In the genomic region with DNA sequence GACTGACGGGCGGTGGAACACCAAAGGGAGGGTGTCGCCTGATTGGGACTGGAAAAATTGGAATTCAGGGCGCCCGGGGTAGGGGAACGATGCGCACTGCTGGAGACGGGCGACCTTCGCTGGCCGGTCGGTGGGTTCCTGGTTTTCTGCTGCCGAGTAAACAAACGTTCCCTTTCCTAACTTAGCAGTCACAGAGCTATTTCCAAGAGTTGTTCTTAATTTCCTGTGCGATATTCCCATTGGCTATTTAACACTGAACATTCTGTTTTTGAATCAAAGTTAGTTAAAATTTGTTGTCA, we compare ENCODE assay signal across 8 cellular contexts.
DNase-seq lines count a peak whose midpoint lies in the region; ATAC-seq and TF ChIP-seq lines count a peak whose summit lies in the region.

No MANE protein-coding gene starts in this region.

- peak overlapping the region; percentile 59 for H3K27ac ChIP-seq in effector memory CD4-positive, alpha-beta T cell (ENCODE audit: insufficient read depth, low read length, poor library complexity, severe bottlenecking)

- no peaks in the 10 kb centered on the region for H3K36me3 ChIP-seq in effector memory CD4-positive, alpha-beta T cell (ENCODE audit: control insufficient read depth, insufficient read depth, low read length)

- TF ChIP-seq POLR2A in erythroblast (IDR thresholded peaks at IDR 0.05; ENCODE audit: low read length), result no peak

- no peak for DNase-seq in GM12864 (ENCODE audit: low read depth)
- peak; percentile 83 for DNase-seq in NCI-H69 (lab: John Stamatoyannopoulos, UW)
- DNase-seq in effector memory CD4-positive, alpha-beta T cell, result no peak
- DNase-seq in midbrain (lab: John Stamatoyannopoulos, UW), result peak; percentile 35
- DNase-seq in NCI-H1092 treated with DMSO at 0.1 percent for 48 hours (lab: John Stamatoyannopoulos, UW), result no peak
- DNase-seq in erythroblast (lab: John Stamatoyannopoulos, UW), result no peak
- no peak for DNase-seq in NCI-H1694 (lab: John Stamatoyannopoulos, UW)

- H3K27me3 ChIP-seq in effector memory CD4-positive, alpha-beta T cell (replicated peaks; ENCODE audit: control insufficient read depth, insufficient read depth, low read length, poor library complexity, severe bottlenecking), result no peaks in the 10 kb centered on the region

- peak; percentile 1 for ATAC-seq in GM21786 (IDR thresholded peaks at IDR 0.05; ENCODE audit: unreplicated experiment)

- no peaks in the 10 kb centered on the region for H3K4me1 ChIP-seq in effector memory CD4-positive, alpha-beta T cell (ENCODE audit: control insufficient read depth, insufficient read depth, low read length, poor library complexity, severe bottlenecking)

- H3K4me3 ChIP-seq in GM12864 (ENCODE audit: low read depth, low read length), result peak overlapping the region; percentile 85
- peak overlapping the region; percentile 89 for H3K4me3 ChIP-seq in effector memory CD4-positive, alpha-beta T cell (ENCODE audit: insufficient read depth, low read depth, low read length, poor library complexity, severe bottlenecking)

- no peaks in the 10 kb centered on the region for H3K9me3 ChIP-seq in effector memory CD4-positive, alpha-beta T cell (ENCODE audit: control insufficient read depth, low read length)

- TF ChIP-seq CTCF in GM12864 (IDR thresholded peaks at IDR 0.05; ENCODE audit: low read depth, low read length, missing control alignments), result no peak

Comparison
In these comparisons a context has a peak if more than half of its experiments do, and no peak if none do; other contexts are left out.
1. DNase-seq: peak in NCI-H69 (single experiment) and midbrain (single experiment); none in GM12864 (single experiment), effector memory CD4-positive, alpha-beta T cell (0 of 3), NCI-H1092 treated with DMSO at 0.1 percent for 48 hours (single experiment), erythroblast (0 of 2) and NCI-H1694 (single experiment).